15 cellular contexts compared by ENCODE assay signal in the genomic region with DNA sequence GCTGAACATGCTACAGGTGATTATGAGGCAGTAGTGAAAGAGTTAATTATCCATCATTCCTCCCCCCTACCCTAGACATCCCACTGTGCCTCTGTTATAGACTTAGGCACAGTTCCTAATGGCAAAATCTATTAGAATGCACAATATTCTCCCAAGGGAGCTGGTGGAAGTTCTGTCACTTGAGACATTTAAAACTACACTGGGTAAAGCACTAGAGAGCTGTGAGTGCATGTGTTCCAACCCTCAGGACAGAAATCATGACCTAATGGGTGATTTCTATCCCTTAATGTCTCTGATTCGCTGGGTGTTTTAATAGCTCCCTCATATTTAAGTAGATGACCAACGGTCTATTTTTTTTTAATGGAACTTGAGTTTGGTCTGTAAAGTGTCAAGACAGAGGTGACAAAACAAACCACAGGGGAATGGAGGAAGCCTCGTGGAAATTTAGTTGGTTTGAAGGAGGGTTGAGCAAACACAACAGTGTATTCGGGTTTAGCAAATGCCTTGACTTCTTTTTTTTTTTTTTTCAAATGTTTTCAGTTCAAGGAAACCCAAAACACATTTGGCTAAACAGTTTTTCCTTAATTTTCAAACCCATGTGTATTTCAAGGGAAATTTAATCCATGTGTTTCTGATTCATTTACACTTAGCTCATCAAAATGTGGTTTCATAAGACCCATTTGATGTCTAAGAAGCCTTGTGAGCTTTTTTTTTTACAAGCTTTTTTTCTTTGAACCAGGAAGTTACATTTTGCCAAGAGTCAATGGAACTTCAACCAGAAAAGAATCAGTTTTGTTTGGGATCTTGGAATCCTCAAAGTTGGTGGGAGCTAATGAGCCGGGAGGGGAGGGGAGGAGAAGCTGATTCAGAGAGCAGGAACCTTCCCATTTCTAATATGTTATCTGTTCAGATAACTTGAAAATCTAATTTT.
DNase-seq lines count a peak whose midpoint lies in the region; ATAC-seq and TF ChIP-seq lines count a peak whose summit lies in the region.
"Had no signal": no experiment of that assay in that cellular context is flagged by ENCODE, and none has a peak within 500 bp of the region (broad histone marks: within the 10 kb centered on the region; RNA-seq: fewer than 3 reads in every experiment).

No MANE protein-coding gene starts in this region.

- H3K9me3 Mint-ChIP-seq in activated naive CD8-positive, alpha-beta T cell treated with anti-CD3 and anti-CD28 coated beads for 36 hours: no peaks in the 10 kb centered on the region

- peaks cover 6% of the 10 kb centered on the region for H3K27me3 Mint-ChIP-seq in activated naive CD8-positive, alpha-beta T cell treated with anti-CD3 and anti-CD28 coated beads for 36 hours

- intact Hi-C loops in right lobe of liver (cut with DNase I): no loop called here

- H3K4me3 ChIP-seq in AG09309 (ENCODE audit: control insufficient read depth, low read depth, low read length): no peak overlapping the region
- H3K4me3 ChIP-seq in HL-60 (replicated peaks; ENCODE audit: insufficient read depth, low read length): no peak overlapping the region
- no peak overlapping the region for H3K4me3 ChIP-seq in brain microvascular endothelial cell (ENCODE audit: low read depth, low read length)
- no peak overlapping the region for H3K4me3 ChIP-seq in right lobe of liver
- H3K4me3 ChIP-seq: esophagus squamous epithelium had no signal

- no peaks in the 10 kb centered on the region for H3K4me1 Mint-ChIP-seq in activated naive CD8-positive, alpha-beta T cell treated with anti-CD3 and anti-CD28 coated beads for 36 hours
- H3K4me1 Mint-ChIP-seq: nephron had no signal

- H3K36me3 ChIP-seq in brain microvascular endothelial cell (replicated peaks) (no peaks in the 10 kb centered on the region), right lobe of liver (no peaks in the 10 kb centered on the region)
- H3K36me3 ChIP-seq: esophagus squamous epithelium had no signal

- TF ChIP-seq POLR2A in right lobe of liver (IDR thresholded peaks at IDR 0.05): no peak

- in situ Hi-C loops in brain microvascular endothelial cell (cut with HindIII; ENCODE audit: low pct_ligation_motif_present, low sequenced_read_pairs): no loop called here

- no peak for ATAC-seq in right lobe of liver
- ATAC-seq in GM21529 (IDR thresholded peaks at IDR 0.05; ENCODE audit: unreplicated experiment): no peak

- no peak for TF ChIP-seq CTCF in AG09309 (IDR thresholded peaks at IDR 0.05; ENCODE audit: control insufficient read depth, insufficient read depth, low read depth, low read length, missing control alignments)
- no peak for TF ChIP-seq CTCF in HL-60 (IDR thresholded peaks at IDR 0.05; ENCODE audit: insufficient read depth, low read length)
- no peak for TF ChIP-seq CTCF in brain microvascular endothelial cell (IDR thresholded peaks at IDR 0.05; ENCODE audit: low read depth, low read length, missing control alignments)
- TF ChIP-seq CTCF in right lobe of liver (IDR thresholded peaks at IDR 0.05): no peak

- peak; percentile 52 for DNase-seq in AG09309 (ENCODE audit: low read depth)
- DNase-seq in HL-60 (ENCODE audit: low read depth in 1 of 2, low spot score in 1 of 2): peak in 1 of 2 experiments; percentile 52
- DNase-seq in brain microvascular endothelial cell: no peak
- peak; percentile 33 for DNase-seq in iris pigment epithelial cell (ENCODE audit: low read depth)
- no peak for DNase-seq in right lobe of liver
- DNase-seq in NCI-H1092 (lab: John Stamatoyannopoulos, UW): no peak
- DNase-seq in activated naive CD8-positive, alpha-beta T cell treated with anti-CD3 and anti-CD28 coated beads for 36 hours: no peak
- DNase-seq: activated CD4-positive, alpha-beta T cell treated with anti-CD3 and anti-CD28 coated beads, Interleukin-2, amount 50 U/mL, for 1 hour; C1 segment of cervical spinal cord; central memory CD4-positive, alpha-beta T cell; esophagus squamous epithelium; NCI-H1436 treated with DMSO at 0.1 percent for 48 hours; stimulated activated CD4-positive, alpha-beta T cell treated with anti-CD3 and anti-CD28 coated beads, Interleukin-12 subunit alpha, Interleukin-12 subunit beta, amount 100 ng/mL, for 4 hours had no signal

- H3K27ac ChIP-seq in HL-60 (replicated peaks) (peak overlapping the region; percentile 28; the same call in 1 of the 2 replicates), brain microvascular endothelial cell (peak overlapping the region; percentile 27), right lobe of liver (no peak overlapping the region)

- no peaks in the 10 kb centered on the region for H3K4me1 ChIP-seq in right lobe of liver
- H3K4me1 ChIP-seq: esophagus squamous epithelium had no signal

- H3K9me3 ChIP-seq in right lobe of liver: no peaks in the 10 kb centered on the region
- H3K9me3 ChIP-seq: esophagus squamous epithelium had no signal

- 40% methylated on average over 5 of the region's 5 CpGs for WGBS in right lobe of liver (ENCODE audit: insufficient coverage, low coverage, low lambda C conversion rate, missing lambda C conversion rate)

- no peak overlapping the region for H3K27ac Mint-ChIP-seq in activated naive CD8-positive, alpha-beta T cell treated with anti-CD3 and anti-CD28 coated beads for 36 hours
- H3K27ac Mint-ChIP-seq: nephron had no signal

- H3K36me3 Mint-ChIP-seq in activated naive CD8-positive, alpha-beta T cell treated with anti-CD3 and anti-CD28 coated beads for 36 hours: no peaks in the 10 kb centered on the region

- H3K4me3 Mint-ChIP-seq in activated naive CD8-positive, alpha-beta T cell treated with anti-CD3 and anti-CD28 coated beads for 36 hours: no peak overlapping the region
- H3K4me3 Mint-ChIP-seq: nephron had no signal

- H3K27me3 ChIP-seq in HL-60 (ENCODE audit: insufficient read depth, poor library complexity, severe bottlenecking) (no peaks in the 10 kb centered on the region), brain microvascular endothelial cell (replicated peaks) (no peaks in the 10 kb centered on the region), right lobe of liver (no peaks in the 10 kb centered on the region)
- H3K27me3 ChIP-seq: esophagus squamous epithelium had no signal

Comparison
In these comparisons a context has a peak if more than half of its experiments do, and no peak if none do; other contexts are left out.
1. DNase-seq: peak in AG09309 (single experiment) and iris pigment epithelial cell (single experiment); none in brain microvascular endothelial cell (single experiment), right lobe of liver (0 of 3), NCI-H1092 (single experiment) and activated naive CD8-positive, alpha-beta T cell treated with anti-CD3 and anti-CD28 coated beads for 36 hours (single experiment).
2. H3K27ac ChIP-seq: peak in HL-60 (single experiment) and brain microvascular endothelial cell (single experiment); none in right lobe of liver (0 of 3).